Comparison of ENCODE assay signal across 9 cellular contexts in genomic region chr6:26270121-26270861, GRCh38.
A peak's percentile ranks its signal among the peaks of the same experiment; 100 is the strongest.
DNase-seq lines count a peak whose midpoint lies in the region; ATAC-seq and TF ChIP-seq lines count a peak whose summit lies in the region.
"Had no signal": no experiment of that assay in that cellular context is flagged by ENCODE, and none has a peak within 500 bp of the region (broad histone marks: within the 10 kb centered on the region; RNA-seq: fewer than 3 reads in every experiment).

No MANE protein-coding gene starts in this region.

- no peaks in the 10 kb centered on the region for H3K9me3 ChIP-seq in upper lobe of right lung

- in situ Hi-C loops in GM13977 (cut with MboI; ENCODE audit: low pct_unique_long_range_greater_than_20kb, low sequenced_read_pairs, unreplicated experiment) = no loop called here

- intact Hi-C loops in upper lobe of right lung (cut with DNase I) = no loop called here

- no peak for ATAC-seq in GM18498 (IDR thresholded peaks at IDR 0.05; ENCODE audit: unreplicated experiment)
- ATAC-seq in upper lobe of right lung = no peak
- no peak for ATAC-seq in HG03457 (IDR thresholded peaks at IDR 0.05; ENCODE audit: unreplicated experiment)
- ATAC-seq: HepG2 had no signal

- no peak overlapping the region for H3K27ac ChIP-seq in upper lobe of right lung

- peak overlapping the region; percentile 64 for H3K4me3 ChIP-seq in AG10803 (ENCODE audit: low read length)
- H3K4me3 ChIP-seq in fibroblast of pulmonary artery (replicated peaks; ENCODE audit: low read depth, low read length) = peak overlapping the region; percentile 66
- no peak overlapping the region for H3K4me3 ChIP-seq in upper lobe of right lung

- peaks cover 40% of the 10 kb centered on the region for H3K27me3 ChIP-seq in upper lobe of right lung

- peaks cover 6% of the 10 kb centered on the region for H3K4me1 ChIP-seq in upper lobe of right lung

- no peaks in the 10 kb centered on the region for H3K36me3 ChIP-seq in upper lobe of right lung

- no peak for TF ChIP-seq CTCF in AG10803 (conservative IDR thresholded peaks at IDR 0.05; ENCODE audit: low read length)
- peak; percentile 1 for TF ChIP-seq CTCF in GM13977 (IDR thresholded peaks at IDR 0.05; ENCODE audit: extremely low read depth, insufficient read depth, missing control alignments)
- no peak for TF ChIP-seq CTCF in fibroblast of pulmonary artery (IDR thresholded peaks at IDR 0.05; ENCODE audit: low read length, missing control alignments)
- TF ChIP-seq CTCF in upper lobe of right lung (IDR thresholded peaks at IDR 0.05) = no peak

- DNase-seq in AG10803 (ENCODE audit: low read depth) (no peak), GM13977 (ENCODE audit: low spot score) (no peak), RPMI7951 (ENCODE audit: low read depth) (peak; percentile 32), fibroblast of pulmonary artery (ENCODE audit: low read depth) (no peak), NCI-H82 treated with DMSO at 0.1 percent for 48 hours (lab: John Stamatoyannopoulos, UW; ENCODE audit: unreplicated experiment) (no peak), upper lobe of right lung (no peak)
